In the genomic region with DNA sequence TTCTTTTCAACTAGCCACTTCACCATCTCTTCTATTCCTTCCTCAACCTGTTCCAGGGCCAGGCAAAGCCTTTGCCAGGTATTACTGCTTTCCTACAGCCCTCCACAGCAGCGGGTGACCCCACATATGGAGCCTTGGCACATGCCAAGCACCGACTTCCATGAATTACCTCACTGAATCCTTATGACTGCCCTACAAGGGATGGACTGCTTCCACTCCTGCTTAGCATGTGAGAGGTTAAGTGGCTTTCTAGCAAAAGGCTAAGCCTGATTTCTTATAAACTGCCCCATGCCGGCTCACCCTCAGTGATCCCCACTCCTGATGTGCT, we compare ENCODE assay signal across 18 cellular contexts. TPM values are rescaled to one million over a fixed set of nuclear protein-coding genes. Genes with fewer than 3 reads are reported as not detected.
DNase-seq lines count a peak whose midpoint lies in the region; ATAC-seq and TF ChIP-seq lines count a peak whose summit lies in the region.
"Had no signal": no experiment of that assay in that cellular context is flagged by ENCODE, and none has a peak within 500 bp of the region (broad histone marks: within the 10 kb centered on the region; RNA-seq: fewer than 3 reads in every experiment).

No MANE protein-coding gene starts in this region.

- DNase-seq in colonic mucosa (no peak), lower lobe of right lung (no peak), suprapubic skin (ENCODE audit: low spot score in 2 of 2) (no peak), testis (no peak), GM20000 (ENCODE audit: low spot score) (no peak), KG1 (lab: John Stamatoyannopoulos, UW) (no peak), RPMI8226 (no peak)
- DNase-seq: activated naive CD4-positive, alpha-beta T cell treated with Interleukin-2 at 50 U/mL for 16 hours; cerebellar nuclear complex; H9; NCI-H1092 treated with DMSO at 0.1 percent for 48 hours; NCI-H524 treated with DMSO at 0.1 percent for 48 hours; SHP77 treated with DMSO at 0.1 percent for 48 hours; stimulated activated CD4-positive, alpha-beta T cell treated with anti-CD3 and anti-CD28 coated beads, Interleukin-15, amount 100 ng/mL, for 24 hours; stimulated activated CD8-positive, alpha-beta memory T cell treated with anti-CD3 and anti-CD28 coated beads, Interleukin-4, amount 100 ng/mL, for 48 hours had no signal

- WGBS in suprapubic skin, result 82% methylated on average over 3 of the region's 3 CpGs
- WGBS in testis, 2 donors, result 97 to 98% methylated on average over 3 of the region's 3 CpGs

- TF ChIP-seq POLR2A in suprapubic skin (IDR thresholded peaks at IDR 0.05) (no peak), testis (IDR thresholded peaks at IDR 0.05) (no peak)

- peak in 1 of 2 donors; percentile 2 for ATAC-seq in lower lobe of right lung

- H3K4me2 ChIP-seq in Loucy (ENCODE audit: low read depth, low read length, poor library complexity, severe bottlenecking), result peak overlapping the region; percentile 19
- H3K4me2 ChIP-seq: BLaER1 had no signal

- H3K4me3 ChIP-seq in Loucy (ENCODE audit: low read length, poor library complexity, severe bottlenecking) (no peak overlapping the region), colonic mucosa (no peak overlapping the region), lower lobe of right lung (no peak overlapping the region), suprapubic skin (no peak overlapping the region), testis (no peak overlapping the region)
- H3K4me3 ChIP-seq: BLaER1 had no signal

- H3K9ac ChIP-seq in Loucy (ENCODE audit: low read depth, low read length, poor library complexity, severe bottlenecking), result no peak overlapping the region
- H3K9ac ChIP-seq in colonic mucosa (ENCODE audit: low read depth in 2 of 2, low read length in 2 of 2), result no peak overlapping the region
- H3K9ac ChIP-seq: BLaER1 had no signal

- peak overlapping the region; percentile 67 for H3K27ac ChIP-seq in colonic mucosa
- H3K27ac ChIP-seq in lower lobe of right lung, result peak overlapping the region; percentile 77
- H3K27ac ChIP-seq in suprapubic skin, result peak overlapping the region; percentile 50
- no peak overlapping the region for H3K27ac ChIP-seq in testis
- H3K27ac ChIP-seq: BLaER1, neutrophil had no signal

- no peaks in the 10 kb centered on the region for H4K20me1 ChIP-seq in Loucy (ENCODE audit: insufficient read depth, low read length, poor library complexity, severe bottlenecking)

- no peaks in the 10 kb centered on the region for H3K79me2 ChIP-seq in Loucy (ENCODE audit: insufficient read depth, low read length)

- H3K4me1 ChIP-seq in Loucy (ENCODE audit: insufficient read depth, low read length, poor library complexity, severe bottlenecking) (peaks cover 17% of the 10 kb centered on the region), colonic mucosa (no peaks in the 10 kb centered on the region), lower lobe of right lung (peaks cover 26% of the 10 kb centered on the region), suprapubic skin (peaks cover 15% of the 10 kb centered on the region), testis (no peaks in the 10 kb centered on the region)
- H3K4me1 ChIP-seq: BLaER1 had no signal

- H3F3A ChIP-seq in Loucy (ENCODE audit: low read depth), result no peaks in the 10 kb centered on the region

- TF ChIP-seq EP300 in suprapubic skin (IDR thresholded peaks at IDR 0.05), result no peak

- intact Hi-C loops in colonic mucosa (cut with DNase I) (no loop called here), lower lobe of right lung (cut with DNase I) (no loop called here), testis (cut with DNase I; ENCODE audit: low total_unique reads) (no loop called here)

- TF ChIP-seq CTCF in Loucy (conservative IDR thresholded peaks at IDR 0.05; ENCODE audit: low read length) (no peak), colonic mucosa (IDR thresholded peaks at IDR 0.05) (no peak), lower lobe of right lung (IDR thresholded peaks at IDR 0.05) (no peak), suprapubic skin (IDR thresholded peaks at IDR 0.05) (no peak), testis (IDR thresholded peaks at IDR 0.05) (no peak), GM20000 (IDR thresholded peaks at IDR 0.05; ENCODE audit: extremely low read depth, missing control alignments) (no peak)

- H3K9me3 ChIP-seq in Loucy (ENCODE audit: insufficient read depth, low read depth, low read length) (no peaks in the 10 kb centered on the region), colonic mucosa (no peaks in the 10 kb centered on the region), lower lobe of right lung (no peaks in the 10 kb centered on the region), suprapubic skin (no peaks in the 10 kb centered on the region), testis (no peaks in the 10 kb centered on the region)
- H3K9me3 ChIP-seq: BLaER1, neutrophil had no signal

- no peak overlapping the region for H2AFZ ChIP-seq in Loucy (ENCODE audit: low read length)

- no peaks in the 10 kb centered on the region for H3K27me3 ChIP-seq in Loucy (ENCODE audit: insufficient read depth, low read length, poor library complexity, severe bottlenecking)
- no peaks in the 10 kb centered on the region for H3K27me3 ChIP-seq in colonic mucosa
- no peaks in the 10 kb centered on the region for H3K27me3 ChIP-seq in lower lobe of right lung (ENCODE audit: low read depth)
- H3K27me3 ChIP-seq in suprapubic skin, result no peaks in the 10 kb centered on the region
- H3K27me3 ChIP-seq in testis, result no peaks in the 10 kb centered on the region
- H3K27me3 ChIP-seq: BLaER1, neutrophil had no signal

- no peaks in the 10 kb centered on the region for H3K9me2 ChIP-seq in Loucy (replicated peaks; ENCODE audit: low read depth, low read length)

- no peaks in the 10 kb centered on the region for H3K36me3 ChIP-seq in Loucy (ENCODE audit: insufficient read depth, low read length)
- H3K36me3 ChIP-seq in colonic mucosa, result no peaks in the 10 kb centered on the region
- H3K36me3 ChIP-seq in lower lobe of right lung, result peaks cover 8% of the 10 kb centered on the region
- peaks cover 16% of the 10 kb centered on the region for H3K36me3 ChIP-seq in suprapubic skin
- no peaks in the 10 kb centered on the region for H3K36me3 ChIP-seq in testis (ENCODE audit: low read depth, missing control alignments)
- H3K36me3 ChIP-seq: neutrophil had no signal

RNA-seq across cellular contexts. Expression of a gene that starts 44.0 kb away (rescaled TPM):
- 100 to 1,000 TPM; 246 to 433 TPM for total RNA-seq in colonic mucosa
- total RNA-seq in lower lobe of right lung, result 178 TPM
- 100 to 1,000 TPM in 1 of 4 donors, 10 to 100 TPM in 3; 71.4 to 112 (median 77.7) TPM for total RNA-seq in suprapubic skin
- 10 to 100 TPM; 14.9 to 23.5 TPM for total RNA-seq in testis
- polyA plus RNA-seq in testis (ENCODE audit: insufficient read depth, low read depth, low replicate concordance), result 64.3 TPM

Comparison
In these comparisons a context has a peak if more than half of its experiments do, and no peak if none do; other contexts are left out.
1. H3K27ac ChIP-seq: peak in colonic mucosa (single experiment), lower lobe of right lung (single experiment) and suprapubic skin (single experiment); none in testis (0 of 2).